In genomic region chr1:212575333-212575732, GRCh38 we compare ENCODE assay signal across 26 cellular contexts.
"Had no signal": no experiment of that assay in that cellular context is flagged by ENCODE, and none has a peak within 500 bp of the region (broad histone marks: within the 10 kb centered on the region; RNA-seq: fewer than 3 reads in every experiment).

No MANE protein-coding gene starts in this region.

- H3K27ac ChIP-seq: colonic mucosa, coronary artery, dorsolateral prefrontal cortex, epithelial cell of prostate, esophagus muscularis mucosa, esophagus squamous epithelium, foreskin keratinocyte, gastrocnemius medialis, gastroesophageal sphincter, heart left ventricle, heart right ventricle had no signal

- DNase-seq: colonic mucosa; cortex of kidney; dermis blood vessel endothelial cell; dorsolateral prefrontal cortex; effector CD4-positive, alpha-beta T cell; effector CD8-positive, alpha-beta T cell; effector memory CD4-positive, alpha-beta T cell; effector memory CD8-positive, alpha-beta T cell; endodermal cell; erythroblast; esophagus squamous epithelium; foreskin fibroblast; foreskin keratinocyte; foreskin melanocyte; gastrocnemius medialis; glutamatergic neuron; head of caudate nucleus; heart left ventricle; heart right ventricle had no signal

- H3K27me3 ChIP-seq: colonic mucosa, dorsolateral prefrontal cortex, esophagus muscularis mucosa, esophagus squamous epithelium, foreskin keratinocyte, gastrocnemius medialis, gastroesophageal sphincter, heart left ventricle, heart right ventricle had no signal

- FAIRE-seq: endothelial cell of umbilical vein had no signal

- H3K4me3 Mint-ChIP-seq: dendritic cell treated with granulocyte-macrophage colony-stimulating factor and Interleukin-4, amounts not matched to agents 40 ng/mL and 50 ng/mL, for 4 days; effector memory CD8-positive, alpha-beta T cell; endodermal cell had no signal

- H3K4me1 ChIP-seq: colonic mucosa, esophagus muscularis mucosa, esophagus squamous epithelium, foreskin keratinocyte, gastrocnemius medialis, gastroesophageal sphincter had no signal

- H3K27ac Mint-ChIP-seq: dendritic cell treated with granulocyte-macrophage colony-stimulating factor and Interleukin-4, amounts not matched to agents 40 ng/mL and 50 ng/mL, for 4 days; effector memory CD8-positive, alpha-beta T cell; endodermal cell had no signal

- H3K9me3 ChIP-seq: colonic mucosa, esophagus muscularis mucosa, esophagus squamous epithelium, gastrocnemius medialis, gastroesophageal sphincter, heart left ventricle, heart right ventricle had no signal

- H3K36me3 ChIP-seq: colonic mucosa, esophagus muscularis mucosa, esophagus squamous epithelium, gastrocnemius medialis, gastroesophageal sphincter, heart left ventricle, heart right ventricle had no signal

- H3K9me3 Mint-ChIP-seq: dendritic cell treated with granulocyte-macrophage colony-stimulating factor and Interleukin-4, amounts not matched to agents 40 ng/mL and 50 ng/mL, for 4 days; effector memory CD8-positive, alpha-beta T cell; endodermal cell had no signal

- H3K4me3 ChIP-seq: colonic mucosa, coronary artery, dorsolateral prefrontal cortex, esophagus muscularis mucosa, esophagus squamous epithelium, gastrocnemius medialis, gastroesophageal sphincter, heart left ventricle, heart right ventricle had no signal

- H3K4me1 Mint-ChIP-seq: endodermal cell had no signal

- ATAC-seq: effector memory CD8-positive, alpha-beta T cell; esophagus mucosa; foreskin keratinocyte; gastrocnemius medialis; gastroesophageal sphincter; heart left ventricle; heart right ventricle had no signal
